In the genomic region with DNA sequence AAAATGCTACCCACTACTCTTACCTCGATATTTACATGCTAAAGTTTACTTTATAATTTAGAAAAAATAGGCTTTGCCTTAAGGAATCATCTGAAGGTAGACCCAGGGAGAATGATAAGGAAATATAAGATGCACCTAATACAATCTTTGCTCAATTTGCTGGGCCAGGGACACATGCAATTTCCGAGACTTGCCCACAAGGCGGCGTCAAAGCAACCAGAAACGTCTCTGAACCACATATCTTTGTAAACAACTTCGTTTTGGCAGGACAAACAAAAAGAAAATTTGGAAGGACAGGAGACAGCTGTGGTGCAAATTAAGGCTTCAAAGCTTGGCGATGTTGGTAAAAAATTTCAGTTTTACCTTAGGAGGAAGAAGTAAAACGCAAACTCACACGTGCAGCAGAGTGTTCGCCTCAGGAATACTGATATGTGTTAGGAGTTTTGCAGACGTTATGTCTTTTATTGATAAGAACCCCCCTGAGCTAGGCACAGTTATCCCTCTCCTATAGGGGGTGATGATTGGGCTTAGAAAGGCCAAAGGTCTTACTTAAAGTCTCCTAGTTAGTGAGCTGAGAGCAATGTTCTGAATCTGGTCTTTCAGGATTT, we compare ENCODE assay signal across 8 cellular contexts.
DNase-seq lines count a peak whose midpoint lies in the region; ATAC-seq and TF ChIP-seq lines count a peak whose summit lies in the region.

No MANE protein-coding gene starts in this region.

- no peaks in the 10 kb centered on the region for H4K20me1 ChIP-seq in PC-3 (ENCODE audit: low read length)

- 0 out of 2 replicates have a peak overlapping the region, but pooled peaks have one; percentile 45 for H2AFZ ChIP-seq in PC-3 (ENCODE audit: low read length)

- H3K36me3 Mint-ChIP-seq in activated T-helper 17 cell treated with anti-CD3 and anti-CD28 coated beads, Interleukin-2, amount 50 U/mL, for 72 hours (ENCODE audit: low read depth), result peaks cover 81% of the 10 kb centered on the region
- no peaks in the 10 kb centered on the region for H3K36me3 Mint-ChIP-seq in osteocyte (ENCODE audit: unreplicated experiment)

- H3K27me3 ChIP-seq in PC-3 (ENCODE audit: low read length), result peaks cover 33% of the 10 kb centered on the region
- H3K27me3 ChIP-seq in foreskin keratinocyte, result no peaks in the 10 kb centered on the region

- H3K4me3 Mint-ChIP-seq in activated T-helper 17 cell treated with anti-CD3 and anti-CD28 coated beads, Interleukin-2, amount 50 U/mL, for 72 hours, result no peak overlapping the region
- no peak overlapping the region for H3K4me3 Mint-ChIP-seq in osteocyte (ENCODE audit: unreplicated experiment)

- no peaks in the 10 kb centered on the region for H3K9me3 Mint-ChIP-seq in activated T-helper 17 cell treated with anti-CD3 and anti-CD28 coated beads, Interleukin-2, amount 50 U/mL, for 72 hours
- no peaks in the 10 kb centered on the region for H3K9me3 Mint-ChIP-seq in osteocyte (ENCODE audit: unreplicated experiment)

- H3K4me1 ChIP-seq in PC-3 (ENCODE audit: insufficient read depth, low read length), result no peaks in the 10 kb centered on the region
- no peaks in the 10 kb centered on the region for H3K4me1 ChIP-seq in foreskin keratinocyte

- H3K79me2 ChIP-seq in PC-3 (ENCODE audit: low read length), result no peaks in the 10 kb centered on the region

- intact Hi-C loops in PC-3 (cut with micrococcal nuclease), result no loop called here

- H3K27ac ChIP-seq in PC-3 (ENCODE audit: low read length), result no peak overlapping the region
- H3K27ac ChIP-seq in foreskin keratinocyte, result no peak overlapping the region

- no peaks in the 10 kb centered on the region for H3F3A ChIP-seq in PC-3 (ENCODE audit: low read length, unreplicated experiment)

- no peaks in the 10 kb centered on the region for H3K9me3 ChIP-seq in PC-3 (ENCODE audit: low read length)

- peaks cover 23% of the 10 kb centered on the region for H3K4me1 Mint-ChIP-seq in activated T-helper 17 cell treated with anti-CD3 and anti-CD28 coated beads, Interleukin-2, amount 50 U/mL, for 72 hours
- H3K4me1 Mint-ChIP-seq in osteocyte (ENCODE audit: unreplicated experiment), result no peaks in the 10 kb centered on the region

- POLR2A ChIA-PET in PC-3 (lab: Charles Lee; ENCODE audit: unreplicated experiment), result no interaction called here

- no peak overlapping the region for H3K9ac ChIP-seq in PC-3 (ENCODE audit: low read length)

- BruUV-seq in PC-3 (replicated peaks; lab: Mats Ljungman, UMichigan), result no TSS peak

- CTCF ChIA-PET in PC-3 (lab: Charles Lee), result no interaction called here

- DNase-seq in NCI-H748 (lab: John Stamatoyannopoulos, UW; ENCODE audit: unreplicated experiment) (peak; percentile 4), NCI-H748 treated with DMSO at 0.1 percent for 48 hours (lab: John Stamatoyannopoulos, UW) (no peak), PC-3 (peak; percentile 36), foreskin keratinocyte (peak in 1 of 2 donors; percentile 30), osteocyte (ENCODE audit: extremely low spot score, unreplicated experiment) (no peak), NCI-H510A treated with DMSO at 0.1 percent for 48 hours (lab: John Stamatoyannopoulos, UW) (no peak)

- H3K27me3 Mint-ChIP-seq in activated T-helper 17 cell treated with anti-CD3 and anti-CD28 coated beads, Interleukin-2, amount 50 U/mL, for 72 hours, result no peaks in the 10 kb centered on the region
- H3K27me3 Mint-ChIP-seq in osteocyte (ENCODE audit: unreplicated experiment), result peaks cover 3% of the 10 kb centered on the region

- ATAC-seq in PC-3 (peak; percentile 49; the same call in 1 of the 2 replicates), foreskin keratinocyte (peak; percentile 29), GM21723 (IDR thresholded peaks at IDR 0.05; ENCODE audit: unreplicated experiment) (no peak)
- ATAC-seq in activated T-helper 17 cell treated with anti-CD3 and anti-CD28 coated beads, Interleukin-2, amount 50 U/mL, for 72 hours (replicated peaks), result peak; percentile 59

- H3K4me3 ChIP-seq in PC-3 (ENCODE audit: low read length), result no peak overlapping the region

- no peaks in the 10 kb centered on the region; the same call in 1 of the 2 replicates for H3K36me3 ChIP-seq in PC-3 (ENCODE audit: low read depth, low read length)

- H3K9me2 ChIP-seq in PC-3 (replicated peaks; ENCODE audit: low read length), result no peaks in the 10 kb centered on the region

- H3K27ac Mint-ChIP-seq in activated T-helper 17 cell treated with anti-CD3 and anti-CD28 coated beads, Interleukin-2, amount 50 U/mL, for 72 hours, result peak overlapping the region; percentile 14
- no peak overlapping the region for H3K27ac Mint-ChIP-seq in osteocyte (ENCODE audit: unreplicated experiment)

- TF ChIP-seq CTCF in PC-3 (conservative IDR thresholded peaks at IDR 0.05; ENCODE audit: low read depth, low read length) (peak; percentile 63), foreskin keratinocyte (conservative IDR thresholded peaks at IDR 0.05) (peak; percentile 84), osteocyte (IDR thresholded peaks at IDR 0.05) (peak; percentile 56)

- 0 out of 2 replicates have a peak overlapping the region, but pooled peaks have one; percentile 26 for H3K4me2 ChIP-seq in PC-3 (ENCODE audit: low read length)

Comparison
In these comparisons a context has a peak if more than half of its experiments do, and no peak if none do; other contexts are left out.
1. DNase-seq: peak in NCI-H748 (single experiment) and PC-3 (single experiment); none in NCI-H748 treated with DMSO at 0.1 percent for 48 hours (single experiment), osteocyte (single experiment) and NCI-H510A treated with DMSO at 0.1 percent for 48 hours (single experiment).
2. Peak in every context shown above with its lines, with median percentiles within 50 percentile points of each other: CTCF ChIP-seq.